17 cellular contexts compared by ENCODE assay signal in genomic region chr2:137179542-137179941, GRCh38.
"Had no signal": no experiment of that assay in that cellular context is flagged by ENCODE, and none has a peak within 500 bp of the region (broad histone marks: within the 10 kb centered on the region; RNA-seq: fewer than 3 reads in every experiment).

No MANE protein-coding gene starts in this region.

- H3K27me3 Mint-ChIP-seq: activated CD8-positive, alpha-beta memory T cell treated with anti-CD3 and anti-CD28 coated beads, Interleukin-2, amount 10 ng/mL, durations not matched to agents 7 days and 5 days; activated naive CD4-positive, alpha-beta T cell treated with anti-CD3 and anti-CD28 coated beads, Interleukin-2, amount 10 ng/mL, durations not matched to agents 7 days and 5 days; activated T-cell treated with anti-CD3 and anti-CD28 coated beads, Interleukin-2, amount 50 U/mL, for 24 hours; central memory CD8-positive, alpha-beta T cell had no signal

- H3K27me3 ChIP-seq: adrenal gland, neural progenitor cell, ovary, sigmoid colon, stomach, testis had no signal

- H3K4me1 ChIP-seq: adrenal gland, neural progenitor cell, sigmoid colon, stomach, testis had no signal

- H3K4me3 Mint-ChIP-seq: activated CD8-positive, alpha-beta memory T cell treated with anti-CD3 and anti-CD28 coated beads, Interleukin-2, amount 10 ng/mL, durations not matched to agents 7 days and 5 days; activated naive CD4-positive, alpha-beta T cell treated with anti-CD3 and anti-CD28 coated beads, Interleukin-2, amount 10 ng/mL, durations not matched to agents 7 days and 5 days; activated T-cell treated with anti-CD3 and anti-CD28 coated beads, Interleukin-2, amount 50 U/mL, for 24 hours; central memory CD8-positive, alpha-beta T cell; neural progenitor cell had no signal

- H3K27ac Mint-ChIP-seq: activated CD8-positive, alpha-beta memory T cell treated with anti-CD3 and anti-CD28 coated beads, Interleukin-2, amount 10 ng/mL, durations not matched to agents 7 days and 5 days; activated naive CD4-positive, alpha-beta T cell treated with anti-CD3 and anti-CD28 coated beads, Interleukin-2, amount 10 ng/mL, durations not matched to agents 7 days and 5 days; activated T-cell treated with anti-CD3 and anti-CD28 coated beads, Interleukin-2, amount 50 U/mL, for 24 hours; neural progenitor cell had no signal

- H2AFZ ChIP-seq: neural progenitor cell had no signal

- H3K4me1 Mint-ChIP-seq: activated CD8-positive, alpha-beta memory T cell treated with anti-CD3 and anti-CD28 coated beads, Interleukin-2, amount 10 ng/mL, durations not matched to agents 7 days and 5 days; activated naive CD4-positive, alpha-beta T cell treated with anti-CD3 and anti-CD28 coated beads, Interleukin-2, amount 10 ng/mL, durations not matched to agents 7 days and 5 days; central memory CD8-positive, alpha-beta T cell; neural progenitor cell had no signal

- H3K4me2 ChIP-seq: neural progenitor cell had no signal

- DNase-seq: activated CD4-positive, alpha-beta T cell treated with anti-CD3 and anti-CD28 coated beads, Interleukin-2, amount 50 U/mL, for 48 hours; activated CD8-positive, alpha-beta memory T cell treated with anti-CD3 and anti-CD28 coated beads, Interleukin-2, amount 10 ng/mL, durations not matched to agents 7 days and 5 days; activated naive CD4-positive, alpha-beta T cell treated with anti-CD3 and anti-CD28 coated beads, Interleukin-2, amount 10 ng/mL, durations not matched to agents 7 days and 5 days; activated T-cell treated with anti-CD3 and anti-CD28 coated beads, Interleukin-2, amount 50 U/mL, for 24 hours; adrenal gland; effector CD8-positive, alpha-beta T cell; ovary; sigmoid colon; stimulated activated CD4-positive, alpha-beta T cell treated with anti-CD3 and anti-CD28 coated beads, Interleukin-12 subunit alpha, Interleukin-12 subunit beta, amount 100 ng/mL, for 4 hours; stimulated activated CD4-positive, alpha-beta T cell treated with anti-CD3 and anti-CD28 coated beads, Interleukin-2, amount 100 ng/mL, for 24 hours; stomach; testis; WERI-Rb-1 had no signal

- H3K9me3 Mint-ChIP-seq: activated naive CD4-positive, alpha-beta T cell treated with anti-CD3 and anti-CD28 coated beads, Interleukin-2, amount 10 ng/mL, durations not matched to agents 7 days and 5 days; activated T-cell treated with anti-CD3 and anti-CD28 coated beads, Interleukin-2, amount 50 U/mL, for 24 hours; neural progenitor cell had no signal

- H3K4me3 ChIP-seq: adrenal gland, coronary artery, lung, neural progenitor cell, ovary, sigmoid colon, stomach, testis had no signal

- H3K27ac ChIP-seq: adrenal gland, coronary artery, neural progenitor cell, ovary, sigmoid colon, stomach, testis, WERI-Rb-1 had no signal

- H3K36me3 ChIP-seq: adrenal gland, neural progenitor cell, ovary, sigmoid colon, stomach, WERI-Rb-1 had no signal

- H3K36me3 Mint-ChIP-seq: activated CD8-positive, alpha-beta memory T cell treated with anti-CD3 and anti-CD28 coated beads, Interleukin-2, amount 10 ng/mL, durations not matched to agents 7 days and 5 days; activated naive CD4-positive, alpha-beta T cell treated with anti-CD3 and anti-CD28 coated beads, Interleukin-2, amount 10 ng/mL, durations not matched to agents 7 days and 5 days; neural progenitor cell had no signal

- H3K9ac ChIP-seq: neural progenitor cell had no signal

- H3K9me3 ChIP-seq: adrenal gland, ovary, sigmoid colon, stomach, testis had no signal

- ATAC-seq: activated CD8-positive, alpha-beta memory T cell treated with anti-CD3 and anti-CD28 coated beads, Interleukin-2, amount 10 ng/mL, durations not matched to agents 7 days and 5 days had no signal
